In the genomic region with DNA sequence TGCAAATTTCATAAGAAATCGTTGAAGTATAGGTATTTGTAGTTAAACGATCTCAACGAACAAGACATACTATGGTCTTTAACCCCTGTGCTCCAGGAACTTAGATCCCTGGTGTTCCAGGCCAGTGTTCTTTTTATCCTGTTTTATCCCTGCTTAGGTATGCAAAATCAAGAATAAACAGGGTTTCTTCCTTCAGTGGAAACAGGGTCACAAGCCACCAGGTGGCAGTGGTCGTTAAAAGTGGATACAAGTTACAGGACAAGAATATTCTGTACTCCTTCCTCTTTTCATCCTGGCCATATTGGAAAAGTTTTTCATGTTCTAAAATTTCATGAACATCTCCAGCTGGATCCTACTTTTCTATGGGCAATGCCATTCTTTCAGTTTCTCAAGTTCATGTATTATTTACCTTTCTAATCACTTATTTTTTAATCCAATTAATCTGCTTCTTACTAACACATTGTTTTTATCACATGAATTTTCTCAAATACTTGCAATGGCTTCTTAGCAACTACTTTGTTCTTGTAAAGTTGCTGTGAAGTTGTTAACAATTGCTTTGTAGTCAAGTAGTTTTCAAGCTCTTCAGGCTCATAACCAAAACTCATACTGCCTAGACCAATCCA, we compare ENCODE assay signal across 8 cellular contexts. TPM values are rescaled to one million over a fixed set of nuclear protein-coding genes. Genes with fewer than 3 reads are reported as not detected.
A peak's percentile ranks its signal among the peaks of the same experiment; 100 is the strongest.
DNase-seq lines count a peak whose midpoint lies in the region; ATAC-seq, FAIRE-seq and TF ChIP-seq lines count a peak whose summit lies in the region.

No MANE protein-coding gene starts in this region.

- no peak overlapping the region for H3K4me2 ChIP-seq in KMS-11
- no peak overlapping the region for H3K4me2 ChIP-seq in keratinocyte (ENCODE audit: control insufficient read depth, extremely low read depth, insufficient read depth, low read depth, low read length)

- FAIRE-seq in keratinocyte (lab: Jason Lieb, UNC) = peak; percentile 90

- H3K9ac ChIP-seq in KMS-11 (no peak overlapping the region), keratinocyte (ENCODE audit: control insufficient read depth, extremely low read depth, insufficient read depth, low read length) (no peak overlapping the region)

- H2AFZ ChIP-seq in KMS-11 (ENCODE audit: low read depth) (no peak overlapping the region), keratinocyte (ENCODE audit: control insufficient read depth, low read length) (peak overlapping the region; percentile 9)

- H4K20me1 ChIP-seq in KMS-11 (ENCODE audit: insufficient read depth) (no peaks in the 10 kb centered on the region), keratinocyte (ENCODE audit: control insufficient read depth, extremely low read depth, insufficient read depth, low read length) (no peaks in the 10 kb centered on the region)

- H3K79me2 ChIP-seq in KMS-11 (ENCODE audit: insufficient read depth, low read depth) (no peaks in the 10 kb centered on the region), keratinocyte (ENCODE audit: control insufficient read depth, insufficient read depth, low read length) (no peaks in the 10 kb centered on the region)

- TF ChIP-seq CTCF in GM12865 (IDR thresholded peaks at IDR 0.05; ENCODE audit: insufficient read depth, low read depth, low read length, missing control alignments) (peak; percentile 50), KMS-11 (conservative IDR thresholded peaks at IDR 0.05; ENCODE audit: low read depth, low read length) (peak; percentile 41; the same call in 1 of the 2 replicates), RWPE2 (IDR thresholded peaks at IDR 0.05; ENCODE audit: poor library complexity, severe bottlenecking) (peak; percentile 67), keratinocyte (optimal IDR thresholded peaks at IDR 0.05 in 1 of 3, IDR thresholded peaks at IDR 0.05 in 1 of 3, conservative IDR thresholded peaks at IDR 0.05 in 1 of 3; ENCODE audit: extremely low read depth in 1 of 3, insufficient read depth in 2 of 3, low read length in 3 of 3) (peak; percentile 53 to 68 (median 55))

- H3K27me3 ChIP-seq in KMS-11 (ENCODE audit: insufficient read depth, low read depth) = no peaks in the 10 kb centered on the region
- no peaks in the 10 kb centered on the region for H3K27me3 ChIP-seq in RWPE2 (ENCODE audit: insufficient read depth, poor library complexity, severe bottlenecking)
- no peaks in the 10 kb centered on the region for H3K27me3 ChIP-seq in keratinocyte (ENCODE audit: control insufficient read depth, extremely low read depth, insufficient read depth, low read length)

- H3K36me3 ChIP-seq in KMS-11 (ENCODE audit: insufficient read depth) (no peaks in the 10 kb centered on the region), RWPE2 (ENCODE audit: low read depth) (no peaks in the 10 kb centered on the region), keratinocyte (ENCODE audit: control insufficient read depth in 2 of 2, extremely low read depth in 1 of 2, insufficient read depth in 2 of 2, low read length in 2 of 2) (no peaks in the 10 kb centered on the region)

- H3K4me1 ChIP-seq in KMS-11 (ENCODE audit: low read depth, poor library complexity, severe bottlenecking) (peaks cover 14% of the 10 kb centered on the region), RWPE2 (ENCODE audit: insufficient read depth, poor library complexity, severe bottlenecking) (no peaks in the 10 kb centered on the region), keratinocyte (ENCODE audit: control insufficient read depth, extremely low read depth, insufficient read depth, low read length) (no peaks in the 10 kb centered on the region)

- DNase-seq in A172 (ENCODE audit: low spot score) (peak; percentile 76), GM12865 (ENCODE audit: low read depth) (peak; percentile 62), RWPE2 (ENCODE audit: low spot score) (no peak), brain pericyte (ENCODE audit: low read depth, low spot score) (peak; percentile 42), keratinocyte (ENCODE audit: low read depth, low spot score) (no peak)
- peak; percentile 34 for DNase-seq in stimulated activated CD4-positive, alpha-beta T cell treated with anti-CD3 and anti-CD28 coated beads, Interleukin-4, amount 100 ng/mL, for 1 hour

- no peak overlapping the region for H3K4me3 ChIP-seq in GM12865 (ENCODE audit: low read depth, low read length)
- no peak overlapping the region for H3K4me3 ChIP-seq in KMS-11 (IDR thresholded peaks at IDR 0.05; ENCODE audit: insufficient read depth, low read depth, low read length)
- no peak overlapping the region for H3K4me3 ChIP-seq in RWPE2 (ENCODE audit: severe bottlenecking)
- no peak overlapping the region for H3K4me3 ChIP-seq in keratinocyte (ENCODE audit: control insufficient read depth in 2 of 3, extremely low read depth in 1 of 3, insufficient read depth in 2 of 3, low read depth in 1 of 3, low read length in 3 of 3)

- H3K27ac ChIP-seq in KMS-11 = no peak overlapping the region
- no peak overlapping the region for H3K27ac ChIP-seq in RWPE2 (ENCODE audit: poor library complexity, severe bottlenecking)
- no peak overlapping the region for H3K27ac ChIP-seq in keratinocyte (ENCODE audit: control insufficient read depth, insufficient read depth, low read length)

- ATAC-seq in RWPE2 (ENCODE audit: low read depth) (peak; percentile 68), HG03280 (IDR thresholded peaks at IDR 0.05; ENCODE audit: unreplicated experiment) (no peak)

- dilution Hi-C loops in keratinocyte (cut with MboI; ENCODE audit: extremely low pct_ligation_motif_present, low sequenced_read_pairs) = no loop called here

- H3K9me1 ChIP-seq in keratinocyte (ENCODE audit: control insufficient read depth, extremely low read depth, insufficient read depth, low read length) = no peaks in the 10 kb centered on the region

- H3K9me3 ChIP-seq in RWPE2 (ENCODE audit: severe bottlenecking) (no peaks in the 10 kb centered on the region), keratinocyte (ENCODE audit: control insufficient read depth, low read depth, low read length) (no peaks in the 10 kb centered on the region)

RNA-seq across cellular contexts. Expression of a gene that starts 16.4 kb away (rescaled TPM):
- 22.6 and 32.8 TPM in 2 replicates for total RNA-seq in A172 (2014; rRNA removed; shearing (Covaris generic))
- 5.4 to 7.4 TPM (median 6.8 TPM) in 3 replicates for polyA plus RNA-seq in keratinocyte
- 1.3 TPM for polyA plus RNA-seq in keratinocyte (2011; ENCODE audit: low read depth)
- polyA plus RNA-seq in keratinocyte (2011; cell fraction: cytosol; rRNA removed) = 5.0 and 9.1 TPM in 2 replicates
- polyA plus RNA-seq in keratinocyte (2011; cell fraction: nucleus; rRNA removed) = 4.7 and 5.8 TPM in 2 replicates
- 0.66 and 7.2 TPM in 2 replicates for polyA plus RNA-seq in keratinocyte (2012; ENCODE audit: low replicate concordance)
- polyA minus RNA-seq in keratinocyte = 2.0 to 5.1 TPM in 2 of 3 replicates, not detected in the other
- 4.2 TPM for polyA minus RNA-seq in keratinocyte (2011; cell fraction: cytosol; rRNA and poly(A)+ RNA removed)
- 1.6 and 4.3 TPM in 2 replicates for polyA minus RNA-seq in keratinocyte (2011; cell fraction: nucleus; rRNA and poly(A)+ RNA removed)

Comparison
In these comparisons a context has a peak if more than half of its experiments do, and no peak if none do; other contexts are left out.
1. DNase-seq: peak in A172 (single experiment), GM12865 (single experiment), brain pericyte (single experiment) and stimulated activated CD4-positive, alpha-beta T cell treated with anti-CD3 and anti-CD28 coated beads, Interleukin-4, amount 100 ng/mL, for 1 hour (single experiment); none in RWPE2 (single experiment) and keratinocyte (single experiment).
2. Peak in every context shown above with its lines, with median percentiles within 50 percentile points of each other: CTCF ChIP-seq.